ENCODE assay signal across 1 cellular context in genomic region chr17:82518826-82519810, GRCh38.
TF ChIP-seq lines count a peak whose summit lies in the region.

TSS of gene FOXK2 (plus strand) at chr17:82519732. CDS start at chr17:82519889, 157 bp downstream.

TF ChIP-seq in HepG2, 621 proteins besides CTCF, POLR2A, EP300 and RAD21 (continued from another document and continues in another):
- TF ChIP-seq, protein P1, sequence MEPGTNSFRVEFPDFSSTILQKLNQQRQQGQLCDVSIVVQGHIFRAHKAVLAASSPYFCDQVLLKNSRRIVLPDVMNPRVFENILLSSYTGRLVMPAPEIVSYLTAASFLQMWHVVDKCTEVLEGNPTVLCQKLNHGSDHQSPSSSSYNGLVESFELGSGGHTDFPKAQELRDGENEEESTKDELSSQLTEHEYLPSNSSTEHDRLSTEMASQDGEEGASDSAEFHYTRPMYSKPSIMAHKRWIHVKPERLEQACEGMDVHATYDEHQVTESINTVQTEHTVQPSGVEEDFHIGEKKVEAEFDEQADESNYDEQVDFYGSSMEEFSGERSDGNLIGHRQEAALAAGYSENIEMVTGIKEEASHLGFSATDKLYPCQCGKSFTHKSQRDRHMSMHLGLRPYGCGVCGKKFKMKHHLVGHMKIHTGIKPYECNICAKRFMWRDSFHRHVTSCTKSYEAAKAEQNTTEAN (CRISPR knock-in tag; conservative IDR thresholded peaks at IDR 0.05): 0 out of 2 replicates have a peak, but pooled peaks have one; percentile 25
- TF ChIP-seq ATM (IDR thresholded peaks at IDR 0.05; ENCODE audit: borderline replicate concordance) (no peak), ZEB1 (IDR thresholded peaks at IDR 0.05; ENCODE audit: insufficient replicate concordance, low read depth) (no peak), ATF4 (CRISPR knock-in tag; IDR thresholded peaks at IDR 0.05) (no peak), ZNF619 (CRISPR knock-in tag; IDR thresholded peaks at IDR 0.05) (no peak), ZNF572 (CRISPR knock-in tag; IDR thresholded peaks at IDR 0.05) (no peak), HDAC6 (IDR thresholded peaks at IDR 0.05; ENCODE audit: low read depth, low read length) (no peak), ZNF782 (CRISPR knock-in tag; IDR thresholded peaks at IDR 0.05; ENCODE audit: borderline replicate concordance) (peak; percentile 81; the same call in 1 of the 2 replicates), ZNF546 (CRISPR knock-in tag; conservative IDR thresholded peaks at IDR 0.05) (peak; percentile 46; the same call in 1 of the 2 replicates), ZSCAN12 (CRISPR knock-in tag; IDR thresholded peaks at IDR 0.05) (no peak), ZNF709 (CRISPR knock-in tag; IDR thresholded peaks at IDR 0.05) (no peak), ZNF510 (CRISPR knock-in tag; IDR thresholded peaks at IDR 0.05; ENCODE audit: low read depth) (peak; percentile 73; the same call in 1 of the 2 replicates), PHB2 (IDR thresholded peaks at IDR 0.05; ENCODE audit: partially characterized antibody) (no peak), ZSCAN20 (CRISPR knock-in tag; IDR thresholded peaks at IDR 0.05; ENCODE audit: borderline replicate concordance) (peak; percentile 93), JUNB (CRISPR knock-in tag; IDR thresholded peaks at IDR 0.05; ENCODE audit: borderline replicate concordance) (no peak), KDM6A (CRISPR knock-in tag; IDR thresholded peaks at IDR 0.05; ENCODE audit: low read depth) (no peak), NR2F2 (IDR thresholded peaks at IDR 0.05; ENCODE audit: borderline replicate concordance, low read depth) (no peak), REXO4 (CRISPR knock-in tag; IDR thresholded peaks at IDR 0.05; ENCODE audit: borderline replicate concordance) (0 out of 2 replicates have a peak, but pooled peaks have one; percentile 71), ZSCAN31 (CRISPR knock-in tag; IDR thresholded peaks at IDR 0.05; ENCODE audit: low read depth) (peak; percentile 89), NFYB (CRISPR knock-in tag; IDR thresholded peaks at IDR 0.05) (peak; percentile 89), ZNF512B (CRISPR knock-in tag; IDR thresholded peaks at IDR 0.05; ENCODE audit: borderline replicate concordance) (no peak), MIER2 (CRISPR knock-in tag; IDR thresholded peaks at IDR 0.05) (no peak), SALL2 (CRISPR knock-in tag; IDR thresholded peaks at IDR 0.05) (peak; percentile 93), ZBTB34 (CRISPR knock-in tag; IDR thresholded peaks at IDR 0.05) (0 out of 2 replicates have a peak, but pooled peaks have one; percentile 62), HNF1A (IDR thresholded peaks at IDR 0.05; ENCODE audit: low read depth) (no peak), HNF1A (CRISPR knock-in tag; IDR thresholded peaks at IDR 0.05; ENCODE audit: borderline replicate concordance) (no peak), ZNF766 (CRISPR knock-in tag; IDR thresholded peaks at IDR 0.05; ENCODE audit: borderline replicate concordance) (peak; percentile 83; the same call in 1 of the 2 replicates)
- TF ChIP-seq, protein P2, sequence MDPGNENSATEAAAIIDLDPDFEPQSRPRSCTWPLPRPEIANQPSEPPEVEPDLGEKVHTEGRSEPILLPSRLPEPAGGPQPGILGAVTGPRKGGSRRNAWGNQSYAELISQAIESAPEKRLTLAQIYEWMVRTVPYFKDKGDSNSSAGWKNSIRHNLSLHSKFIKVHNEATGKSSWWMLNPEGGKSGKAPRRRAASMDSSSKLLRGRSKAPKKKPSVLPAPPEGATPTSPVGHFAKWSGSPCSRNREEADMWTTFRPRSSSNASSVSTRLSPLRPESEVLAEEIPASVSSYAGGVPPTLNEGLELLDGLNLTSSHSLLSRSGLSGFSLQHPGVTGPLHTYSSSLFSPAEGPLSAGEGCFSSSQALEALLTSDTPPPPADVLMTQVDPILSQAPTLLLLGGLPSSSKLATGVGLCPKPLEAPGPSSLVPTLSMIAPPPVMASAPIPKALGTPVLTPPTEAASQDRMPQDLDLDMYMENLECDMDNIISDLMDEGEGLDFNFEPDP (CRISPR knock-in tag; conservative IDR thresholded peaks at IDR 0.05): no peak
- TF ChIP-seq, protein P3, sequence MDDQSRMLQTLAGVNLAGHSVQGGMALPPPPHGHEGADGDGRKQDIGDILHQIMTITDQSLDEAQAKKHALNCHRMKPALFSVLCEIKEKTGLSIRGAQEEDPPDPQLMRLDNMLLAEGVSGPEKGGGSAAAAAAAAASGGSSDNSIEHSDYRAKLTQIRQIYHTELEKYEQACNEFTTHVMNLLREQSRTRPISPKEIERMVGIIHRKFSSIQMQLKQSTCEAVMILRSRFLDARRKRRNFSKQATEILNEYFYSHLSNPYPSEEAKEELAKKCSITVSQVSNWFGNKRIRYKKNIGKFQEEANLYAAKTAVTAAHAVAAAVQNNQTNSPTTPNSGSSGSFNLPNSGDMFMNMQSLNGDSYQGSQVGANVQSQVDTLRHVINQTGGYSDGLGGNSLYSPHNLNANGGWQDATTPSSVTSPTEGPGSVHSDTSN (CRISPR knock-in tag; IDR thresholded peaks at IDR 0.05; ENCODE audit: borderline replicate concordance): no peak
- TF ChIP-seq, protein P4, sequence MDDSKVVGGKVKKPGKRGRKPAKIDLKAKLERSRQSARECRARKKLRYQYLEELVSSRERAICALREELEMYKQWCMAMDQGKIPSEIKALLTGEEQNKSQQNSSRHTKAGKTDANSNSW (CRISPR knock-in tag; IDR thresholded peaks at IDR 0.05; ENCODE audit: borderline replicate concordance): peak; percentile 59; the same call in 1 of the 2 replicates
- TF ChIP-seq, protein P5, sequence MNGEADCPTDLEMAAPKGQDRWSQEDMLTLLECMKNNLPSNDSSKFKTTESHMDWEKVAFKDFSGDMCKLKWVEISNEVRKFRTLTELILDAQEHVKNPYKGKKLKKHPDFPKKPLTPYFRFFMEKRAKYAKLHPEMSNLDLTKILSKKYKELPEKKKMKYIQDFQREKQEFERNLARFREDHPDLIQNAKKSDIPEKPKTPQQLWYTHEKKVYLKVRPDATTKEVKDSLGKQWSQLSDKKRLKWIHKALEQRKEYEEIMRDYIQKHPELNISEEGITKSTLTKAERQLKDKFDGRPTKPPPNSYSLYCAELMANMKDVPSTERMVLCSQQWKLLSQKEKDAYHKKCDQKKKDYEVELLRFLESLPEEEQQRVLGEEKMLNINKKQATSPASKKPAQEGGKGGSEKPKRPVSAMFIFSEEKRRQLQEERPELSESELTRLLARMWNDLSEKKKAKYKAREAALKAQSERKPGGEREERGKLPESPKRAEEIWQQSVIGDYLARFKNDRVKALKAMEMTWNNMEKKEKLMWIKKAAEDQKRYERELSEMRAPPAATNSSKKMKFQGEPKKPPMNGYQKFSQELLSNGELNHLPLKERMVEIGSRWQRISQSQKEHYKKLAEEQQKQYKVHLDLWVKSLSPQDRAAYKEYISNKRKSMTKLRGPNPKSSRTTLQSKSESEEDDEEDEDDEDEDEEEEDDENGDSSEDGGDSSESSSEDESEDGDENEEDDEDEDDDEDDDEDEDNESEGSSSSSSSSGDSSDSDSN (CRISPR knock-in tag; IDR thresholded peaks at IDR 0.05): peak; percentile 39; the same call in 1 of the 2 replicates
- TF ChIP-seq, protein P6, sequence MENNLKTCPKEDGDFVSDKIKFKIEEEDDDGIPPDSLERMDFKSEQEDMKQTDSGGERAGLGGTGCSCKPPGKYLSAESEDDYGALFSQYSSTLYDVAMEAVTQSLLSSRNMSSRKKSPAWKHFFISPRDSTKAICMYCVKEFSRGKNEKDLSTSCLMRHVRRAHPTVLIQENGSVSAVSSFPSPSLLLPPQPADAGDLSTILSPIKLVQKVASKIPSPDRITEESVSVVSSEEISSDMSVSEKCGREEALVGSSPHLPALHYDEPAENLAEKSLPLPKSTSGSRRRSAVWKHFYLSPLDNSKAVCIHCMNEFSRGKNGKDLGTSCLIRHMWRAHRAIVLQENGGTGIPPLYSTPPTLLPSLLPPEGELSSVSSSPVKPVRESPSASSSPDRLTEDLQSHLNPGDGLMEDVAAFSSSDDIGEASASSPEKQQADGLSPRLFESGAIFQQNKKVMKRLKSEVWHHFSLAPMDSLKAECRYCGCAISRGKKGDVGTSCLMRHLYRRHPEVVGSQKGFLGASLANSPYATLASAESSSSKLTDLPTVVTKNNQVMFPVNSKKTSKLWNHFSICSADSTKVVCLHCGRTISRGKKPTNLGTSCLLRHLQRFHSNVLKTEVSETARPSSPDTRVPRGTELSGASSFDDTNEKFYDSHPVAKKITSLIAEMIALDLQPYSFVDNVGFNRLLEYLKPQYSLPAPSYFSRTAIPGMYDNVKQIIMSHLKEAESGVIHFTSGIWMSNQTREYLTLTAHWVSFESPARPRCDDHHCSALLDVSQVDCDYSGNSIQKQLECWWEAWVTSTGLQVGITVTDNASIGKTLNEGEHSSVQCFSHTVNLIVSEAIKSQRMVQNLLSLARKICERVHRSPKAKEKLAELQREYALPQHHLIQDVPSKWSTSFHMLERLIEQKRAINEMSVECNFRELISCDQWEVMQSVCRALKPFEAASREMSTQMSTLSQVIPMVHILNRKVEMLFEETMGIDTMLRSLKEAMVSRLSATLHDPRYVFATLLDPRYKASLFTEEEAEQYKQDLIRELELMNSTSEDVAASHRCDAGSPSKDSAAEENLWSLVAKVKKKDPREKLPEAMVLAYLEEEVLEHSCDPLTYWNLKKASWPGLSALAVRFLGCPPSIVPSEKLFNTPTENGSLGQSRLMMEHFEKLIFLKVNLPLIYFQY (CRISPR knock-in tag; IDR thresholded peaks at IDR 0.05; ENCODE audit: borderline replicate concordance): no peak; the same call in 1 of the 2 replicates
